Comparison of ENCODE assay signal across 8 cellular contexts in the genomic region with DNA sequence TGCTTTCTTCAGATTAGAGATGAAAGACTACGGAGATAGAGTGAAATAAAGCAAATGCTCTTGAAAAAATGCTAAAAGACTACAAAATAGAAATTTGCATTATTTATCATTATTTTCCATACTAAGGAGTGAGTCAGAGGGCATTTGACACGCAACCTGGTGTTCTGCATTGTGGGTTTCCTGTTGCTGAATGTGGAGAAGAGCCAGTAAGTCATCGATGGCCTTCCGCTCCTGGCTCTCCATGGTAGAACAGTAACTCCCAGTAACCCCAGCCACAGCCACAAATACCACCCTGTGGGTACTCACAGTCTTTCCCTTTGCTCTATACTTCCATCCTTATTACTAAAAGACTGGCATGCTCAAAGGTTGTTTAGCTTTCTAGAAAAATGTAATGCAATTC.
DNase-seq lines count a peak whose midpoint lies in the region; ATAC-seq and TF ChIP-seq lines count a peak whose summit lies in the region.

No MANE protein-coding gene starts in this region.

- peaks cover 33% of the 10 kb centered on the region for H3K4me1 Mint-ChIP-seq in activated B cell treated with CpG ODN at 0.5 μM for 24 hours

- peak; percentile 13 to 35 (median 26) for DNase-seq in activated CD8-positive, alpha-beta memory T cell treated with anti-CD3 and anti-CD28 coated beads for 48 hours (ENCODE audit: low read depth in 2 of 3, low spot score in 2 of 3)
- DNase-seq in activated CD8-positive, alpha-beta memory T cell treated with anti-CD3 and anti-CD28 coated beads for 24 hours = no peak
- DNase-seq in activated B cell treated with CpG ODN at 0.5 μM for 24 hours (no peak), kidney glomerular epithelial cell (lab: John Stamatoyannopoulos, UW) (peak; percentile 25), NCI-H510A treated with DMSO at 0.1 percent for 48 hours (lab: John Stamatoyannopoulos, UW) (no peak), HEK293T (ENCODE audit: extremely low spot score) (no peak), posterior cingulate gyrus (no peak)

- H3K27ac Mint-ChIP-seq in activated B cell treated with CpG ODN at 0.5 μM for 24 hours = peak overlapping the region; percentile 79

- no peaks in the 10 kb centered on the region for H3K36me3 Mint-ChIP-seq in activated B cell treated with CpG ODN at 0.5 μM for 24 hours (ENCODE audit: low read depth)

- POLR2A ChIA-PET in activated B cell treated with CpG ODN at 0.5 μM for 24 hours (lab: Charles Lee) (no interaction called here), HEK293T (lab: Yijun Ruan, JAX) (no interaction called here)

- TF ChIP-seq CTCF in activated B cell treated with CpG ODN at 0.5 μM for 24 hours (IDR thresholded peaks at IDR 0.05) = no peak

- CTCF ChIA-PET in activated B cell treated with CpG ODN at 0.5 μM for 24 hours (lab: Charles Lee) = no interaction called here
- CTCF ChIA-PET in HEK293T (lab: Yijun Ruan, JAX) = no interaction called here

- H3K9me3 Mint-ChIP-seq in activated B cell treated with CpG ODN at 0.5 μM for 24 hours = no peaks in the 10 kb centered on the region

- intact Hi-C loops in activated B cell treated with CpG ODN at 0.5 μM for 24 hours (cut with micrococcal nuclease) = loop anchor here (1.0 to 2.0 kb wide), 3 partner anchors 8 to 62 kb away; partner anchors contain the start of genes CGGBP1 and ZNF654
- intact Hi-C loops in posterior cingulate gyrus (cut with DNase I) = no loop called here

- H3K4me3 Mint-ChIP-seq in activated B cell treated with CpG ODN at 0.5 μM for 24 hours = peak overlapping the region; percentile 75

- ATAC-seq in HG03135 (IDR thresholded peaks at IDR 0.05; ENCODE audit: unreplicated experiment) (peak; percentile 87), activated B cell treated with CpG ODN at 0.5 μM for 24 hours (ENCODE audit: low read depth) (peak; percentile 77)

- H3K27me3 Mint-ChIP-seq in activated B cell treated with CpG ODN at 0.5 μM for 24 hours = no peaks in the 10 kb centered on the region

TF ChIP-seq in HEK293T, 16 proteins besides CTCF, POLR2A, EP300 and RAD21:
- TF ChIP-seq PKNOX1 (IDR thresholded peaks at IDR 0.05) = no peak

Comparison
In these comparisons a context has a peak if more than half of its experiments do, and no peak if none do; other contexts are left out.
1. DNase-seq: peak in activated CD8-positive, alpha-beta memory T cell treated with anti-CD3 and anti-CD28 coated beads for 48 hours (3 of 3) and kidney glomerular epithelial cell (single experiment); none in activated CD8-positive, alpha-beta memory T cell treated with anti-CD3 and anti-CD28 coated beads for 24 hours (single experiment), activated B cell treated with CpG ODN at 0.5 μM for 24 hours (single experiment), NCI-H510A treated with DMSO at 0.1 percent for 48 hours (single experiment), HEK293T (single experiment) and posterior cingulate gyrus (0 of 10).